Comparison of ENCODE assay signal across 27 cellular contexts in the genomic region with DNA sequence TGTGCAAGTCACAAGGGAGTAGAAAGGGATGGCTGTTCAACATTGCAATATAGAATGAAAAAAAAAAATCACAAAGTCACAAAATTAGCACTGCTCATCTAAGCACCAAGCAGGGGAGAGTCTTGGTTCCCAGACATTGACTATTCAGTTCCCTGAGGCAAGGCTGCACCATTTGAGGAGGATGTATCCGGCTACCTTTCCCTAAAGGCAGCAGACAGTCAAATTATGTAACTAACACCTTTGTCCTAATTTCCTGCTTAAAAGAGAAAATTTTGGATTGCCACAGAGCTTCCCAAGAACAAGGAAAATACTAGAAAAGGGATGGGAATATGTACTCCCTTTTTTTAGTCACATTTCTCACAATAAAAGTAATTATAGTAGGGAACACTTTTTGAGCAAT.
"Had no signal": no experiment of that assay in that cellular context is flagged by ENCODE, and none has a peak within 500 bp of the region (broad histone marks: within the 10 kb centered on the region; RNA-seq: fewer than 3 reads in every experiment).

No MANE protein-coding gene starts in this region.

- H2AFZ ChIP-seq: neural progenitor cell, parathyroid adenoma had no signal

- H3K27ac ChIP-seq: left lung, lower lobe of right lung, neural progenitor cell, neutrophil, parathyroid adenoma, psoas muscle, right atrium auricular region, right lobe of liver, tibial nerve, vagina had no signal

- H3K4me3 ChIP-seq: left lung, lower lobe of right lung, neural progenitor cell, psoas muscle, right atrium auricular region, right lobe of liver, smooth muscle cell, tibial nerve, vagina had no signal

- H3K27me3 Mint-ChIP-seq: naive B cell; stimulated activated naive B cell treated with anti-CD40 and anti-IgM and Interleukin-4, amounts not matched to agents 10 μg/mL and 1 μg/mL and 100 μg/mL, for 72 hours; stimulated activated naive CD8-positive, alpha-beta T cell treated with anti-CD3 and anti-CD28 coated beads, Interleukin-15, amount 100 ng/mL, for 72 hours; type B pancreatic cell had no signal

- ATAC-seq: left colon; left lung; lower lobe of right lung; natural killer cell; psoas muscle; right lobe of liver; stimulated activated naive B cell treated with anti-CD40 and anti-IgM and Interleukin-4, amounts not matched to agents 10 μg/mL and 1 μg/mL and 100 μg/mL, for 72 hours; stimulated activated naive CD8-positive, alpha-beta T cell treated with anti-CD3 and anti-CD28 coated beads, Interleukin-15, amount 100 ng/mL, for 72 hours had no signal

- H3K9ac ChIP-seq: neural progenitor cell, parathyroid adenoma had no signal

- H3K27ac Mint-ChIP-seq: immature natural killer cell; naive B cell; natural killer cell; nephron progenitor cell; neural progenitor cell; stimulated activated naive B cell treated with anti-CD40 and anti-IgM and Interleukin-4, amounts not matched to agents 10 μg/mL and 1 μg/mL and 100 μg/mL, for 72 hours; stimulated activated naive CD8-positive, alpha-beta T cell treated with anti-CD3 and anti-CD28 coated beads, Interleukin-15, amount 100 ng/mL, for 72 hours; type B pancreatic cell had no signal

- DNase-seq: hypothalamus; immature natural killer cell; kidney; left colon; left lung; lower lobe of right lung; mammary epithelial cell; mesenchymal stem cell; naive B cell; natural killer cell; nephron progenitor cell; occipital lobe; psoas muscle; right lobe of liver; stimulated activated CD4-positive, alpha-beta T cell treated with anti-CD3 and anti-CD28 coated beads, Interleukin-1b, Interleukin-23, amount 100 ng/mL, for 48 hours; stimulated activated CD4-positive, alpha-beta T cell treated with anti-CD3 and anti-CD28 coated beads, Interleukin-2, amount 100 ng/mL, for 48 hours; stimulated activated naive B cell treated with anti-CD40 and anti-IgM and Interleukin-4, amounts not matched to agents 10 μg/mL and 1 μg/mL and 100 μg/mL, for 72 hours; stimulated activated naive CD8-positive, alpha-beta T cell treated with anti-CD3 and anti-CD28 coated beads, Interleukin-15, amount 100 ng/mL, for 72 hours; substantia nigra had no signal

- H3K4me2 ChIP-seq: neural progenitor cell, smooth muscle cell had no signal

- H3K79me2 ChIP-seq: parathyroid adenoma had no signal

- H3K4me3 Mint-ChIP-seq: immature natural killer cell; naive B cell; natural killer cell; nephron progenitor cell; neural progenitor cell; stimulated activated naive B cell treated with anti-CD40 and anti-IgM and Interleukin-4, amounts not matched to agents 10 μg/mL and 1 μg/mL and 100 μg/mL, for 72 hours; stimulated activated naive CD8-positive, alpha-beta T cell treated with anti-CD3 and anti-CD28 coated beads, Interleukin-15, amount 100 ng/mL, for 72 hours; type B pancreatic cell had no signal

- H3K9me3 Mint-ChIP-seq: nephron progenitor cell, neural progenitor cell, type B pancreatic cell had no signal

- H3K4me1 ChIP-seq: left lung, lower lobe of right lung, neural progenitor cell, parathyroid adenoma, psoas muscle, right atrium auricular region, right lobe of liver, tibial nerve, vagina had no signal

- FAIRE-seq: kidney had no signal

- H3K36me3 ChIP-seq: left lung, lower lobe of right lung, neural progenitor cell, neutrophil, right atrium auricular region, right lobe of liver, tibial nerve, vagina had no signal

- H3K36me3 Mint-ChIP-seq: immature natural killer cell; naive B cell; neural progenitor cell; stimulated activated naive B cell treated with anti-CD40 and anti-IgM and Interleukin-4, amounts not matched to agents 10 μg/mL and 1 μg/mL and 100 μg/mL, for 72 hours; type B pancreatic cell had no signal

- H3K9me3 ChIP-seq: left lung, lower lobe of right lung, neutrophil, psoas muscle, right atrium auricular region, right lobe of liver, tibial nerve, vagina had no signal

- H3K27me3 ChIP-seq: left lung, neural progenitor cell, neutrophil, right atrium auricular region, right lobe of liver, tibial nerve, vagina had no signal

- H3K4me1 Mint-ChIP-seq: immature natural killer cell; naive B cell; natural killer cell; nephron progenitor cell; stimulated activated naive B cell treated with anti-CD40 and anti-IgM and Interleukin-4, amounts not matched to agents 10 μg/mL and 1 μg/mL and 100 μg/mL, for 72 hours; stimulated activated naive CD8-positive, alpha-beta T cell treated with anti-CD3 and anti-CD28 coated beads, Interleukin-15, amount 100 ng/mL, for 72 hours had no signal
